In the genomic region with DNA sequence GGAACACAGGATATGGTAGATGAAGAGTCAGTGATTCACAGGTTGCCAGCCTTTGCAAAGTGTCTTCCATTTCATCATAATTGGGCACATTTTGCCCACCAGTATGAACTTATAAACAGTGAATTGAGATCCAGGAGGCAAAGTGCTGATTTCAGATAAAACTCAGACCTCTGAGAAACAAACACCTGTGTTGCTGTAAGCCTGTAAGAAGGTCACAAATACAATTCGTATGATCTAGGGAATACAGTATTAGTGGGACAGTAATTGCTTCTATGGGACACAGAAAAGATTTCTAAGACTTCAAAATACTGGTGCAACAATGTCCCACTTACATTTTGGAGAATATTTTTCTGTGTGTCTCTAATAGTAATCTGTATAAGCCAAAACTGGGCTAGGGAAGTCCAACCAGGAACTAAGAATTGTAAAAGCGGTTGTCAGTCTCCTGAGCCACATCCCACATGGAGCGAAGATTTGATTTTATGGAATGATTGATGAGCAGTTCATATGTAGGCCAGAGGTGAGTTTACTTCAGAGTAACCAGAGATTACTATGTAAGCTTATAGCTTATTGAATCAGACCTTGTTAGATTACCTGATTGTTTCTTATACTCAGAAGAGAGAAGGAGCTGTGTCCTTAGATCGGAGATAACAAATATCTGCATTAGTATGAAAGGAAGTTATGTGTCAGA, we compare ENCODE assay signal across 19 cellular contexts.
DNase-seq lines count a peak whose midpoint lies in the region; ATAC-seq and TF ChIP-seq lines count a peak whose summit lies in the region.
"Had no signal": no experiment of that assay in that cellular context is flagged by ENCODE, and none has a peak within 500 bp of the region (broad histone marks: within the 10 kb centered on the region; RNA-seq: fewer than 3 reads in every experiment).

No MANE protein-coding gene starts in this region.

- H3K4me3 Mint-ChIP-seq in CD8-positive, alpha-beta T cell: no peak overlapping the region
- H3K4me3 Mint-ChIP-seq: B cell; CD4-positive, CD25-positive, alpha-beta regulatory T cell; CD8-positive, alpha-beta memory T cell; GM23338; H9 had no signal

- H3K9me3 Mint-ChIP-seq in CD8-positive, alpha-beta T cell: peaks cover 20% of the 10 kb centered on the region

- no peaks in the 10 kb centered on the region for H3K27me3 Mint-ChIP-seq in CD8-positive, alpha-beta T cell (ENCODE audit: low read depth)
- H3K27me3 Mint-ChIP-seq: B cell; CD4-positive, CD25-positive, alpha-beta regulatory T cell; CD8-positive, alpha-beta memory T cell had no signal

- CTCF ChIA-PET in CD8-positive, alpha-beta T cell (lab: Charles Lee): no interaction called here

- peak; percentile 25 for DNase-seq in HT-29 (ENCODE audit: low spot score)
- no peak for DNase-seq in body of pancreas
- peak in 1 of 3 donors; percentile 3 for DNase-seq in mucosa of descending colon
- no peak for DNase-seq in prostate gland (ENCODE audit: low spot score)
- DNase-seq in CD8-positive, alpha-beta T cell: no peak
- DNase-seq: CD4-positive, CD25-positive, alpha-beta regulatory T cell; CD8-positive, alpha-beta memory T cell; DMS 273 treated with DMSO at 0.1 percent for 48 hours; DMS79; EL; GDM1; H9 had no signal

- H3K27ac Mint-ChIP-seq in CD8-positive, alpha-beta T cell: no peak overlapping the region
- H3K27ac Mint-ChIP-seq: B cell; CD4-positive, CD25-positive, alpha-beta regulatory T cell; CD8-positive, alpha-beta memory T cell; GM23338; H9 had no signal

- POLR2A ChIA-PET in CD8-positive, alpha-beta T cell (lab: Charles Lee): no interaction called here

- ATAC-seq in body of pancreas (peak; percentile 33), mucosa of descending colon (peak; percentile 36), GM19455 (IDR thresholded peaks at IDR 0.05; ENCODE audit: unreplicated experiment) (no peak)
- ATAC-seq in CD8-positive, alpha-beta T cell: no peak
- ATAC-seq: GM12878, GM23338, HCT116 had no signal

- H3K36me3 Mint-ChIP-seq in CD8-positive, alpha-beta T cell: no peaks in the 10 kb centered on the region
- H3K36me3 Mint-ChIP-seq: CD4-positive, CD25-positive, alpha-beta regulatory T cell; CD8-positive, alpha-beta memory T cell had no signal

- H3K27ac ChIP-seq in body of pancreas (peak overlapping the region in 1 of 4 donors; percentile 10), prostate gland (no peak overlapping the region)
- no peak overlapping the region for H3K27ac ChIP-seq in CD8-positive, alpha-beta T cell (ENCODE audit: low read depth, low read length)
- H3K27ac ChIP-seq: BLaER1, C4-2B had no signal

- H3K4me3 ChIP-seq in body of pancreas: no peak overlapping the region
- H3K4me3 ChIP-seq in mucosa of descending colon: no peak overlapping the region
- no peak overlapping the region for H3K4me3 ChIP-seq in prostate gland
- H3K4me3 ChIP-seq in CD8-positive, alpha-beta T cell (ENCODE audit: low read depth, low read length): no peak overlapping the region
- H3K4me3 ChIP-seq: BLaER1, GM12878, GM23338 had no signal

- no peak for TF ChIP-seq CTCF in body of pancreas (IDR thresholded peaks at IDR 0.05)
- TF ChIP-seq CTCF in mucosa of descending colon (IDR thresholded peaks at IDR 0.05): no peak
- no peak for TF ChIP-seq CTCF in prostate gland (IDR thresholded peaks at IDR 0.05)
- TF ChIP-seq CTCF in CD8-positive, alpha-beta T cell (IDR thresholded peaks at IDR 0.05): no peak

- 31 to 32% methylated on average over 4 of the region's 4 CpGs for WGBS in body of pancreas, 2 donors
- 86% methylated on average over 4 of the region's 4 CpGs for WGBS in prostate gland

- no peaks in the 10 kb centered on the region for H3K9me3 ChIP-seq in body of pancreas
- no peaks in the 10 kb centered on the region for H3K9me3 ChIP-seq in mucosa of descending colon
- H3K9me3 ChIP-seq in prostate gland: no peaks in the 10 kb centered on the region
- no peaks in the 10 kb centered on the region for H3K9me3 ChIP-seq in CD8-positive, alpha-beta T cell (ENCODE audit: low read length)
- H3K9me3 ChIP-seq: BLaER1 had no signal

- H3K4me1 ChIP-seq in body of pancreas (peaks cover 9% of the 10 kb centered on the region), mucosa of descending colon (ENCODE audit: low read depth) (no peaks in the 10 kb centered on the region), prostate gland (replicated peaks) (no peaks in the 10 kb centered on the region)
- no peaks in the 10 kb centered on the region for H3K4me1 ChIP-seq in CD8-positive, alpha-beta T cell (ENCODE audit: insufficient read depth, low read length)
- H3K4me1 ChIP-seq: BLaER1 had no signal

- TF ChIP-seq POLR2A in body of pancreas (IDR thresholded peaks at IDR 0.05) (no peak), prostate gland (IDR thresholded peaks at IDR 0.05) (no peak)

- no peaks in the 10 kb centered on the region for H3K27me3 ChIP-seq in body of pancreas
- H3K27me3 ChIP-seq in prostate gland (replicated peaks; ENCODE audit: insufficient read depth): no peaks in the 10 kb centered on the region
- H3K27me3 ChIP-seq in CD8-positive, alpha-beta T cell (ENCODE audit: insufficient read depth, low read length): no peaks in the 10 kb centered on the region
- H3K27me3 ChIP-seq: BLaER1 had no signal

- no peaks in the 10 kb centered on the region for H3K4me1 Mint-ChIP-seq in CD8-positive, alpha-beta T cell (ENCODE audit: low read depth)
- H3K4me1 Mint-ChIP-seq: B cell; CD4-positive, CD25-positive, alpha-beta regulatory T cell; CD8-positive, alpha-beta memory T cell had no signal

- intact Hi-C loops in body of pancreas (cut with DNase I): no loop called here
- intact Hi-C loops in mucosa of descending colon (cut with DNase I, micrococcal nuclease): no loop called here
- intact Hi-C loops in prostate gland (cut with DNase I): no loop called here
- intact Hi-C loops in CD8-positive, alpha-beta T cell (cut with DNase I, micrococcal nuclease): no loop called here

- H3K36me3 ChIP-seq in body of pancreas (replicated peaks in 1 of 2; ENCODE audit: insufficient read depth in 1 of 2, low read depth in 2 of 2) (no peaks in the 10 kb centered on the region), mucosa of descending colon (ENCODE audit: low read depth) (no peaks in the 10 kb centered on the region), prostate gland (no peaks in the 10 kb centered on the region)
- no peaks in the 10 kb centered on the region for H3K36me3 ChIP-seq in CD8-positive, alpha-beta T cell (ENCODE audit: insufficient read depth, low read length)
- H3K36me3 ChIP-seq: BLaER1 had no signal

Comparison
In these comparisons a context has a peak if more than half of its experiments do, and no peak if none do; other contexts are left out.
1. ATAC-seq: peak in body of pancreas (single experiment) and mucosa of descending colon (single experiment); none in GM19455 (single experiment) and CD8-positive, alpha-beta T cell (single experiment).